ENCODE assay signal across 11 cellular contexts in the genomic region with DNA sequence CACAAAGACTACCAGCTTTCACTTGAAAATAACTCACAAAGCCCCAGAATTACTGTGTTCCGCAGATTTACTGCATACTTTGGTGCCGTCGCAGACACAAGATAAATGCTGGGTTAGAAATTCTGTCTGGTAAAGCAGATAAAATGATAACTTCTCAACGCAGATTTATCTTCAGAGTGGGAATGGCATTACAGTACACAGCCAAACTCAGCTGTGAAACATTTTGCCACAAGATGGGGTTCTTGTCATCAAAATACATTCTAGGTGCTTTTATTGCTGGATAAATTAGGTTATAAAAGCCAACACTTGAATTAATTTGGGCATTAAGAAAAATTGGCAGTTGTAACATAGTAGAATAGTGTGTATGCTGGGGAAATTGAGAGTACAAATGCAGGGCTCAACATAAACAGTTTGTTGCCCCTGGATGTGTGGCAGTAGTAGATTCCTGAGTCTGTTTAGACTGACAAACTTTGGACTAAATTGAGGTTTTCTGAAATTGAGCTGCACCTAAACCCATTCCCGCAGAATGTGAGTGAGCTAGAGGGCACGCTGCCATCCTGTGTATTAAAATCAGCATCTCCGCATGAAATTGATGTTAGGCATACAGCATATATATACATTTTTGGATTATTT.
DNase-seq lines count a peak whose midpoint lies in the region; ATAC-seq, FAIRE-seq and TF ChIP-seq lines count a peak whose summit lies in the region.
"Had no signal": no experiment of that assay in that cellular context is flagged by ENCODE, and none has a peak within 500 bp of the region (broad histone marks: within the 10 kb centered on the region; RNA-seq: fewer than 3 reads in every experiment).

No MANE protein-coding gene starts in this region.

- H3K79me1 ChIP-seq in IMR-90 (ENCODE audit: low read depth in 1 of 2, low read length in 2 of 2), result peaks cover 7 to 14% of the 10 kb centered on the region in 2 experiments; a peak in 3 of 4 replicates
- H3K79me1 ChIP-seq in H1 (ENCODE audit: low read depth, low read length), result no peaks in the 10 kb centered on the region
- H3K79me1 ChIP-seq in mesenchymal stem cell (replicated peaks; ENCODE audit: low read length, poor library complexity, severe bottlenecking), result peaks cover 9% of the 10 kb centered on the region

- H3K23ac ChIP-seq in IMR-90 (ENCODE audit: low read depth, low read length) (no peak overlapping the region), H1 (ENCODE audit: insufficient read length) (no peak overlapping the region), mesenchymal stem cell (ENCODE audit: low read length in 2 of 2) (no peak overlapping the region)

- H4K5ac ChIP-seq in IMR-90 (ENCODE audit: low read depth, low read length) (no peak overlapping the region), H1 (ENCODE audit: insufficient read length, low read depth, low read length) (peak overlapping the region; percentile 1)

- H3K27ac ChIP-seq in IMR-90 (ENCODE audit: insufficient read depth, low read length) (no peak overlapping the region), H1 (ENCODE audit: low read depth, low read length) (no peak overlapping the region), mesenchymal stem cell (ENCODE audit: low read length, poor library complexity, severe bottlenecking) (no peak overlapping the region)

- dilution Hi-C loops in IMR-90 (cut with HindIII; ENCODE audit: low sequenced_read_pairs, unreplicated experiment), result no loop called here

- H3K9ac ChIP-seq in IMR-90 (ENCODE audit: low read depth, low read length), result no peak overlapping the region
- no peak overlapping the region for H3K9ac ChIP-seq in H1 (replicated peaks in 1 of 4; ENCODE audit: extremely low read depth in 1 of 4, low read depth in 3 of 4, low read length in 3 of 4)
- no peak overlapping the region for H3K9ac ChIP-seq in mesenchymal stem cell (ENCODE audit: low read length)

- H2AFZ ChIP-seq in IMR-90 (replicated peaks; ENCODE audit: low read length, poor library complexity) (no peak overlapping the region), H1 (ENCODE audit: low read length) (no peak overlapping the region), mesenchymal stem cell (ENCODE audit: low read depth, low read length) (no peak overlapping the region)

- no peaks in the 10 kb centered on the region for H3K27me3 ChIP-seq in IMR-90 (ENCODE audit: control insufficient read depth, insufficient read depth, low read length)
- H3K27me3 ChIP-seq in H1 (replicated peaks in 1 of 4; ENCODE audit: control insufficient read depth in 3 of 4, extremely low read depth in 1 of 4, insufficient read depth in 3 of 4, low read length in 3 of 4), result no peaks in the 10 kb centered on the region
- no peaks in the 10 kb centered on the region for H3K27me3 ChIP-seq in mesenchymal stem cell (ENCODE audit: control insufficient read depth in 1 of 2, insufficient read depth in 1 of 2, low read length in 2 of 2)

- H3K9me1 ChIP-seq in IMR-90 (ENCODE audit: insufficient read depth, low read length), result no peaks in the 10 kb centered on the region

- H3K4me3 ChIP-seq in AG10803 (ENCODE audit: low read length), result no peak overlapping the region
- no peak overlapping the region for H3K4me3 ChIP-seq in IMR-90 (ENCODE audit: insufficient read depth, low read depth, low read length)
- H3K4me3 ChIP-seq in H1 (ENCODE audit: extremely low read depth in 1 of 4, insufficient read depth in 2 of 4, low read depth in 3 of 4, low read length in 4 of 4), result no peak overlapping the region
- no peak overlapping the region for H3K4me3 ChIP-seq in mesenchymal stem cell (ENCODE audit: insufficient read depth in 1 of 2, low read depth in 1 of 2, low read length in 2 of 2)

- FAIRE-seq in H1 (lab: Jason Lieb, UNC), result peak; percentile 86

- H3K9me3 ChIP-seq in IMR-90 (ENCODE audit: control insufficient read depth, insufficient read depth, low read length) (no peaks in the 10 kb centered on the region), H1 (ENCODE audit: insufficient read depth in 2 of 2, low read depth in 1 of 2, low read length in 1 of 2) (no peaks in the 10 kb centered on the region), mesenchymal stem cell (ENCODE audit: control insufficient read depth, low read length) (no peaks in the 10 kb centered on the region)

- CTCF ChIA-PET in IMR-90 (lab: Yijun Ruan, JAX), result interaction anchor here (0.7 to 1.7 kb wide), 6 partner anchors 35 to 478 kb away, joined by 3 to 6 read pairs (median 4); no protein-coding TSS in a partner anchor
- CTCF ChIA-PET in H1 (lab: Charles Lee; ENCODE audit: partially characterized antibody), result interaction anchor here (0.8 to 1.2 kb wide), 7 partner anchors 10 to 655 kb away, joined by 3 to 4 read pairs (median 3); no protein-coding TSS in a partner anchor

- peak; percentile 69 for TF ChIP-seq RAD21 in IMR-90 (IDR thresholded peaks at IDR 0.05; ENCODE audit: low read length)
- peak; percentile 10 to 38; a peak in 3 of 4 replicates for TF ChIP-seq RAD21 in H1 (IDR thresholded peaks at IDR 0.05 in 1 of 2, conservative IDR thresholded peaks at IDR 0.05 in 1 of 2; ENCODE audit: low read depth in 2 of 2, low read length in 2 of 2)

- no TSS peak for BruUV-seq in IMR-90 (replicated peaks; lab: Mats Ljungman, UMichigan)

- WGBS in IMR-90 (ENCODE audit: extremely low coverage in 2 of 2, insufficient read length in 1 of 2), 2 experiments, result no CpG with 5 or more reads among the region's 7 CpGs
- WGBS in H1 (ENCODE audit: extremely low coverage in 1 of 2, insufficient coverage in 1 of 2, insufficient read length in 1 of 2, insufficient replicate concordance in 2 of 2, low coverage in 1 of 2, low lambda C conversion rate in 2 of 2, missing lambda C conversion rate in 1 of 2), 2 experiments, result 83% methylated on average over 7 of the region's 7 CpGs; no CpG with 5 or more reads in 1 of the 2 experiments
- WGBS in mesenchymal stem cell, result 91% methylated on average over 4 of the region's 7 CpGs

- DNase-seq in AG10803 (ENCODE audit: low read depth) (peak; percentile 45), IMR-90 (peak; percentile 53), H1 (ENCODE audit: low read depth in 1 of 2, low spot score in 2 of 2) (no peak), mesenchymal stem cell (peak; percentile 36), NCI-H1105 treated with DMSO at 0.1 percent for 48 hours (lab: John Stamatoyannopoulos, UW) (no peak), MV-4-11 (lab: John Stamatoyannopoulos, UW) (no peak), G401 (ENCODE audit: low spot score) (no peak)
- DNase-seq: activated effector memory CD4-positive, alpha-beta T cell treated with Interleukin-2 at 50 U/mL for 16 hours; NCI-H2029; SW 1271 had no signal

- no peaks in the 10 kb centered on the region for H3K79me2 ChIP-seq in H1 (ENCODE audit: control insufficient read depth in 1 of 2, insufficient read depth in 2 of 2, low read length in 2 of 2)

- peaks cover 3% of the 10 kb centered on the region; the same call in 1 of the 2 replicates for H3K36me3 ChIP-seq in IMR-90 (ENCODE audit: control insufficient read depth, insufficient read depth, low read length)
- peaks cover 4 to 58% (median 19%) of the 10 kb centered on the region in 4 experiments; a peak in 7 of 8 replicates for H3K36me3 ChIP-seq in H1 (ENCODE audit: control insufficient read depth in 2 of 4, insufficient read depth in 4 of 4, low read length in 3 of 4)
- H3K36me3 ChIP-seq in mesenchymal stem cell (ENCODE audit: control insufficient read depth in 1 of 2, insufficient read depth in 2 of 2, low read depth in 1 of 2, low read length in 2 of 2), result peaks cover 0 to 11% of the 10 kb centered on the region in 2 experiments

- H2BK20ac ChIP-seq in IMR-90 (ENCODE audit: low read depth, low read length) (no peak overlapping the region), H1 (ENCODE audit: low read length) (peak overlapping the region; percentile 77; the same call in 1 of the 2 replicates)

- TF ChIP-seq EP300 in H1 (IDR thresholded peaks at IDR 0.05; ENCODE audit: borderline replicate concordance in 1 of 2, low read depth in 2 of 2, low read length in 2 of 2), result no peak

- H4K20me1 ChIP-seq in IMR-90 (ENCODE audit: insufficient read depth, low read length) (no peaks in the 10 kb centered on the region), H1 (replicated peaks in 1 of 2; ENCODE audit: control insufficient read depth in 1 of 2, insufficient read depth in 2 of 2, low read length in 2 of 2) (no peaks in the 10 kb centered on the region)

- in situ Hi-C loops in IMR-90 (cut with MboI; ENCODE audit: low sequenced_read_pairs), result no loop called here
- in situ Hi-C loops in G401 (cut with HindIII; ENCODE audit: low sequenced_read_pairs), result no loop called here

- H3K18ac ChIP-seq in IMR-90 (ENCODE audit: low read depth, low read length), result no peak overlapping the region
- no peak overlapping the region for H3K18ac ChIP-seq in H1 (ENCODE audit: extremely low read depth, low read length)
- H3K18ac ChIP-seq in mesenchymal stem cell (ENCODE audit: low read depth in 1 of 2, low read length in 2 of 2), result no peak overlapping the region

- no peak overlapping the region for H2AK9ac ChIP-seq in IMR-90 (replicated peaks; ENCODE audit: low read depth, low read length, poor library complexity)

- H4K91ac ChIP-seq in IMR-90 (ENCODE audit: insufficient read depth, low read depth, low read length) (no peak overlapping the region), H1 (replicated peaks; ENCODE audit: insufficient read length, low read length) (peak overlapping the region; percentile 82), mesenchymal stem cell (ENCODE audit: low read length) (no peak overlapping the region)

- intact Hi-C loops in IMR-90 (cut with micrococcal nuclease), result loop anchor here (1.0 to 5.0 kb wide), 3 partner anchors 454 to 654 kb away; a partner anchor contains a TSS

- H2BK5ac ChIP-seq in IMR-90 (ENCODE audit: low read depth, low read length, poor library complexity, severe bottlenecking) (no peak overlapping the region), H1 (ENCODE audit: low read depth, low read length) (peak overlapping the region; percentile 84), mesenchymal stem cell (ENCODE audit: low read depth, low read length, poor library complexity, severe bottlenecking) (no peak overlapping the region)

- H4K8ac ChIP-seq in IMR-90 (ENCODE audit: low read depth in 2 of 2, low read length in 2 of 2), result no peak overlapping the region
- H4K8ac ChIP-seq in H1 (ENCODE audit: extremely low read depth, insufficient read depth, low read length), result no peak overlapping the region
- no peak overlapping the region for H4K8ac ChIP-seq in mesenchymal stem cell (ENCODE audit: low read length)

- H2BK15ac ChIP-seq in IMR-90 (ENCODE audit: low read depth, low read length) (no peak overlapping the region), H1 (ENCODE audit: low read length) (no peak overlapping the region), mesenchymal stem cell (ENCODE audit: low read depth, poor library complexity, severe bottlenecking) (no peak overlapping the region)

- H2BK12ac ChIP-seq in H1 (ENCODE audit: low read depth, low read length) (no peak overlapping the region), mesenchymal stem cell (ENCODE audit: low read length in 2 of 2) (no peak overlapping the region)

- H3K4me2 ChIP-seq in IMR-90 (ENCODE audit: low read depth, low read length), result no peak overlapping the region
- no peak overlapping the region; a peak in 2 of 4 replicates for H3K4me2 ChIP-seq in H1 (ENCODE audit: insufficient read depth in 1 of 2, low read depth in 2 of 2, low read length in 2 of 2)
- no peak overlapping the region for H3K4me2 ChIP-seq in mesenchymal stem cell (ENCODE audit: low read length, poor library complexity, severe bottlenecking)

- H3K56ac ChIP-seq in IMR-90 (ENCODE audit: extremely low read depth, insufficient read depth, low read length) (no peak overlapping the region), H1 (replicated peaks; ENCODE audit: insufficient read length, low read depth, low read length) (no peak overlapping the region)

- TF ChIP-seq CTCF in AG10803 (conservative IDR thresholded peaks at IDR 0.05; ENCODE audit: low read length) (peak; percentile 66), IMR-90 (conservative IDR thresholded peaks at IDR 0.05; ENCODE audit: low read depth, low read length) (peak; percentile 68), H1 (IDR thresholded peaks at IDR 0.05; ENCODE audit: control extremely low read depth in 1 of 3, insufficient read depth in 1 of 3, low read depth in 1 of 3, low read length in 3 of 3) (no peak)

- H3K4me1 ChIP-seq in IMR-90 (ENCODE audit: control insufficient read depth, insufficient read depth, low read length), result no peaks in the 10 kb centered on the region
- peaks cover 0 to 8% (median 3%) of the 10 kb centered on the region in 4 experiments; a peak in 3 of 7 replicates for H3K4me1 ChIP-seq in H1 (replicated peaks in 1 of 4; ENCODE audit: control insufficient read depth in 3 of 4, insufficient read depth in 4 of 4, low read length in 3 of 4)
- no peaks in the 10 kb centered on the region for H3K4me1 ChIP-seq in mesenchymal stem cell (ENCODE audit: control insufficient read depth, insufficient read depth, low read depth, low read length)

- H3K14ac ChIP-seq in IMR-90 (replicated peaks; ENCODE audit: low read depth, low read length) (no peak overlapping the region), H1 (ENCODE audit: insufficient read length) (no peak overlapping the region), mesenchymal stem cell (ENCODE audit: low read length in 2 of 2) (no peak overlapping the region)

- H3K23me2 ChIP-seq in H1 (ENCODE audit: low read depth, low read length), result no peaks in the 10 kb centered on the region

- POLR2A ChIA-PET in IMR-90 (lab: Charles Lee; ENCODE audit: unreplicated experiment) (no interaction called here), H1 (lab: Charles Lee; ENCODE audit: partially characterized antibody) (interaction anchor here (0.8 to 1.4 kb wide), 6 partner anchors 11 to 243 kb away, joined by 3 to 7 read pairs (median 4); a partner anchor contains a TSS)

- ATAC-seq in IMR-90 (ENCODE audit: low read depth) (peak; percentile 61), HG03520 (IDR thresholded peaks at IDR 0.05; ENCODE audit: unreplicated experiment) (no peak)

- H2BK120ac ChIP-seq in IMR-90 (ENCODE audit: low read depth, low read length) (no peak overlapping the region), H1 (replicated peaks; ENCODE audit: low read depth, low read length) (no peak overlapping the region), mesenchymal stem cell (ENCODE audit: low read depth, low read length) (no peak overlapping the region)

- no peak overlapping the region for H2AK5ac ChIP-seq in IMR-90 (ENCODE audit: low read depth, low read length)
- H2AK5ac ChIP-seq in H1 (ENCODE audit: low read depth, low read length), result no peak overlapping the region
- no peak overlapping the region for H2AK5ac ChIP-seq in mesenchymal stem cell (ENCODE audit: low read length, severe bottlenecking)

- TF ChIP-seq POLR2A in IMR-90 (IDR thresholded peaks at IDR 0.05; ENCODE audit: low read depth, low read length) (no peak), H1 (IDR thresholded peaks at IDR 0.05; ENCODE audit: control extremely low read depth in 1 of 2, low read depth in 2 of 2, low read length in 2 of 2) (peak in 1 of 2 experiments; percentile 14; a peak in 1 of 3 replicates)

- H3K4ac ChIP-seq in IMR-90 (ENCODE audit: low read depth, low read length) (no peak overlapping the region), H1 (replicated peaks; ENCODE audit: insufficient read length, low read depth, low read length) (peak overlapping the region; percentile 83), mesenchymal stem cell (ENCODE audit: low read depth in 1 of 2, low read length in 2 of 2) (no peak overlapping the region)

Comparison
In these comparisons a context has a peak if more than half of its experiments do, and no peak if none do; other contexts are left out.
1. DNase-seq: peak in AG10803 (single experiment), IMR-90 (single experiment) and mesenchymal stem cell (single experiment); none in H1 (0 of 2), NCI-H1105 treated with DMSO at 0.1 percent for 48 hours (single experiment), MV-4-11 (single experiment) and G401 (single experiment).
2. CTCF ChIP-seq: peak in AG10803 (single experiment) and IMR-90 (single experiment); none in H1 (0 of 3).